8 cellular contexts compared by ENCODE assay signal in genomic region chr17:82528484-82529265, GRCh38. TPM values are rescaled to one million over a fixed set of nuclear protein-coding genes. Genes with fewer than 3 reads are reported as not detected.
A peak's percentile ranks its signal among the peaks of the same experiment; 100 is the strongest.
DNase-seq lines count a peak whose midpoint lies in the region; ATAC-seq and TF ChIP-seq lines count a peak whose summit lies in the region.

No MANE protein-coding gene starts in this region.

- H3K4me3 Mint-ChIP-seq in naive thymus-derived CD8-positive, alpha-beta T cell: peak overlapping the region in 9 of 10 donors; percentile 5 to 66 (median 53)
- H3K4me3 Mint-ChIP-seq in activated T-helper 2 cell treated with anti-CD3 and anti-CD28 coated beads, Interferon-gamma antibody, Interleukin-2, Interleukin-4, amounts not matched to agents 10 μg/mL and 5 μg/mL and 100 μg/mL, durations not matched to agents 14 hours and 24 hours and 36 hours (ENCODE audit: low read depth): no peak overlapping the region

- intact Hi-C loops in A673 (cut with micrococcal nuclease; ENCODE audit: unreplicated experiment): no loop called here
- intact Hi-C loops in activated T-helper 2 cell treated with anti-CD3 and anti-CD28 coated beads, Interferon-gamma antibody, Interleukin-2, Interleukin-4, amounts not matched to agents 10 μg/mL and 5 μg/mL and 100 μg/mL, durations not matched to agents 14 hours and 24 hours and 36 hours (cut with micrococcal nuclease): no loop called here

- ATAC-seq in naive thymus-derived CD8-positive, alpha-beta T cell: peak; percentile 88 to 93

- no peaks in the 10 kb centered on the region for H3K36me3 ChIP-seq in A673 (ENCODE audit: insufficient read depth, low read length, poor library complexity, severe bottlenecking)

- peak; percentile 28; the same call in 1 of the 2 replicates for TF ChIP-seq CTCF in A673 (conservative IDR thresholded peaks at IDR 0.05; ENCODE audit: low read depth, low read length)
- TF ChIP-seq CTCF in GM12864 (IDR thresholded peaks at IDR 0.05; ENCODE audit: low read depth, low read length, missing control alignments): peak; percentile 8

- CTCF ChIA-PET in A673 (lab: Charles Lee): no interaction called here

- no TSS peak for BruUV-seq in A673 (replicated peaks; lab: Mats Ljungman, UMichigan)

- peak overlapping the region in 9 of 10 donors; percentile 43 to 79 (median 67) for H3K27ac Mint-ChIP-seq in naive thymus-derived CD8-positive, alpha-beta T cell
- no peak overlapping the region for H3K27ac Mint-ChIP-seq in activated T-helper 2 cell treated with anti-CD3 and anti-CD28 coated beads, Interferon-gamma antibody, Interleukin-2, Interleukin-4, amounts not matched to agents 10 μg/mL and 5 μg/mL and 100 μg/mL, durations not matched to agents 14 hours and 24 hours and 36 hours

- DNase-seq in A673 (ENCODE audit: low spot score): peak; percentile 37
- DNase-seq in GM12864 (ENCODE audit: low read depth): no peak
- peak; percentile 71 for DNase-seq in RKO (ENCODE audit: low spot score)
- DNase-seq in epidermal melanocyte (ENCODE audit: insufficient read length, low spot score): peak; percentile 83
- DNase-seq in naive thymus-derived CD8-positive, alpha-beta T cell: peak in 5 of 10 donors; percentile 10 to 48 (median 28)
- no peak for DNase-seq in OCI-M1 (lab: John Stamatoyannopoulos, UW)
- DNase-seq in activated T-helper 2 cell treated with anti-CD3 and anti-CD28 coated beads, Interferon-gamma antibody, Interleukin-2, Interleukin-4, amounts not matched to agents 10 μg/mL and 5 μg/mL and 100 μg/mL, durations not matched to agents 14 hours and 24 hours and 36 hours (ENCODE audit: low spot score): no peak
- DNase-seq in KG1 (lab: John Stamatoyannopoulos, UW): no peak

- no peaks in the 10 kb centered on the region for H3K27me3 ChIP-seq in A673 (replicated peaks; ENCODE audit: insufficient read depth, low read depth, low read length, poor library complexity)

- no peak overlapping the region for H3K27ac ChIP-seq in A673 (ENCODE audit: low read depth, low read length, poor library complexity, severe bottlenecking)

- POLR2A ChIA-PET in A673 (lab: Charles Lee; ENCODE audit: low non-redundant PET): no interaction called here
- POLR2A ChIA-PET in naive thymus-derived CD8-positive, alpha-beta T cell (lab: Charles Lee): interaction anchor here (1.0 to 1.4 kb wide), 2 partner anchors 9 to 10 kb away, joined by 6 to 8 read pairs; partner anchors contain the start of gene FOXK2

- H3K4me1 ChIP-seq in A673 (ENCODE audit: insufficient read depth, low read length, poor library complexity, severe bottlenecking): peaks cover 18% of the 10 kb centered on the region

- peaks cover 0 to 4% (median 0%) of the 10 kb centered on the region in 3 donors for H3K36me3 Mint-ChIP-seq in naive thymus-derived CD8-positive, alpha-beta T cell
- H3K36me3 Mint-ChIP-seq in activated T-helper 2 cell treated with anti-CD3 and anti-CD28 coated beads, Interferon-gamma antibody, Interleukin-2, Interleukin-4, amounts not matched to agents 10 μg/mL and 5 μg/mL and 100 μg/mL, durations not matched to agents 14 hours and 24 hours and 36 hours (ENCODE audit: low read depth): peaks cover 23% of the 10 kb centered on the region

- peaks cover 35 to 68% (median 63%) of the 10 kb centered on the region in 4 donors for H3K4me1 Mint-ChIP-seq in naive thymus-derived CD8-positive, alpha-beta T cell
- peaks cover 44% of the 10 kb centered on the region for H3K4me1 Mint-ChIP-seq in activated T-helper 2 cell treated with anti-CD3 and anti-CD28 coated beads, Interferon-gamma antibody, Interleukin-2, Interleukin-4, amounts not matched to agents 10 μg/mL and 5 μg/mL and 100 μg/mL, durations not matched to agents 14 hours and 24 hours and 36 hours (ENCODE audit: low read depth)

- no peaks in the 10 kb centered on the region for H3K9me3 Mint-ChIP-seq in naive thymus-derived CD8-positive, alpha-beta T cell
- no peaks in the 10 kb centered on the region for H3K9me3 Mint-ChIP-seq in activated T-helper 2 cell treated with anti-CD3 and anti-CD28 coated beads, Interferon-gamma antibody, Interleukin-2, Interleukin-4, amounts not matched to agents 10 μg/mL and 5 μg/mL and 100 μg/mL, durations not matched to agents 14 hours and 24 hours and 36 hours

- no peaks in the 10 kb centered on the region for H3K9me3 ChIP-seq in A673 (ENCODE audit: low read depth, low read length, poor library complexity, severe bottlenecking)

- no peak overlapping the region for H3K4me3 ChIP-seq in A673 (ENCODE audit: low read depth, low read length, poor library complexity, severe bottlenecking)
- no peak overlapping the region for H3K4me3 ChIP-seq in GM12864 (ENCODE audit: low read depth, low read length)

- H3K27me3 Mint-ChIP-seq in naive thymus-derived CD8-positive, alpha-beta T cell: no peaks in the 10 kb centered on the region
- no peaks in the 10 kb centered on the region for H3K27me3 Mint-ChIP-seq in activated T-helper 2 cell treated with anti-CD3 and anti-CD28 coated beads, Interferon-gamma antibody, Interleukin-2, Interleukin-4, amounts not matched to agents 10 μg/mL and 5 μg/mL and 100 μg/mL, durations not matched to agents 14 hours and 24 hours and 36 hours (ENCODE audit: low read depth)

RNA-seq across cellular contexts. Expression of gene FOXK2, which starts 9.1 kb away (rescaled TPM):
- 107 and 116 TPM in 2 replicates for total RNA-seq in A673 (2021)
- 10 to 100 TPM; 54.6 to 58.4 TPM for total RNA-seq in naive thymus-derived CD8-positive, alpha-beta T cell
- 1 to 10 TPM; 3.2 to 5.7 (median 4.3) TPM for polyA plus RNA-seq in naive thymus-derived CD8-positive, alpha-beta T cell
- total RNA-seq in activated T-helper 2 cell treated with anti-CD3 and anti-CD28 coated beads, Interferon-gamma antibody, Interleukin-2, Interleukin-4, amounts not matched to agents 10 μg/mL and 5 μg/mL and 100 μg/mL, durations not matched to agents 14 hours and 24 hours and 36 hours: 92.9 and 95.2 TPM in 2 replicates

Comparison
In these comparisons a context has a peak if more than half of its experiments do, and no peak if none do; other contexts are left out.
1. DNase-seq: peak in A673 (single experiment), RKO (single experiment) and epidermal melanocyte (single experiment); none in GM12864 (single experiment), OCI-M1 (single experiment), activated T-helper 2 cell treated with anti-CD3 and anti-CD28 coated beads, Interferon-gamma antibody, Interleukin-2, Interleukin-4, amounts not matched to agents 10 μg/mL and 5 μg/mL and 100 μg/mL, durations not matched to agents 14 hours and 24 hours and 36 hours (single experiment) and KG1 (single experiment).